Comparison of ENCODE assay signal across 8 cellular contexts in genomic region chr9:12719431-12719830, GRCh38. TPM values are rescaled to one million over a fixed set of nuclear protein-coding genes. Genes with fewer than 3 reads are reported as not detected.
DNase-seq lines count a peak whose midpoint lies in the region; ATAC-seq, FAIRE-seq and TF ChIP-seq lines count a peak whose summit lies in the region.

No MANE protein-coding gene starts in this region.

- H3K9me3 ChIP-seq in astrocyte (ENCODE audit: insufficient read depth, low read depth, low read length), result no peaks in the 10 kb centered on the region
- H3K9me3 ChIP-seq in HepG2 (ENCODE audit: low read length), result no peaks in the 10 kb centered on the region
- no peaks in the 10 kb centered on the region for H3K9me3 ChIP-seq in neuronal stem cell (replicated peaks in 1 of 2; ENCODE audit: control insufficient read depth in 2 of 2, insufficient read depth in 1 of 2, low read depth in 1 of 2, low read length in 2 of 2)

- CTCF ChIA-PET in HepG2 (lab: Yijun Ruan, JAX; ENCODE audit: low intra/inter-chr PET ratio, low total read pairs) (interaction anchor here (1.4 to 2.4 kb wide), 3 partner anchors 100 to 369 kb away, joined by 8 to 12 read pairs (median 9); no protein-coding TSS in a partner anchor), Calu3 (lab: Charles Lee) (interaction anchor here (0.7 to 2.9 kb wide), 4 partner anchors 11 to 395 kb away, joined by 3 to 19 read pairs (median 6); no protein-coding TSS in a partner anchor)

- TF ChIP-seq RAD21 in HepG2 (CRISPR knock-in tag; IDR thresholded peaks at IDR 0.05), result no peak

- 4% methylated on average over 1 of the region's 1 CpG for WGBS in HepG2 (ENCODE audit: low lambda C conversion rate)
- WGBS in neuronal stem cell (ENCODE audit: extremely low coverage in 2 of 2, insufficient read length in 2 of 2, insufficient replicate concordance in 1 of 2), 2 donors, result no CpG with 5 or more reads among the region's 1 CpG

- no peak overlapping the region for H2AK5ac ChIP-seq in neuronal stem cell (ENCODE audit: low read depth, low read length)

- no peak overlapping the region for H2BK5ac ChIP-seq in neuronal stem cell (ENCODE audit: low read length)

- H3K4me3 Mint-ChIP-seq in astrocyte (ENCODE audit: unreplicated experiment), result no peak overlapping the region
- H3K4me3 Mint-ChIP-seq in Calu3 (ENCODE audit: low read depth, unreplicated experiment), result no peak overlapping the region

- POLR2A ChIA-PET in HepG2 (lab: Yijun Ruan, JAX), result interaction anchor here (1.2 kb wide), 1 partner anchor 99 kb away, joined by 3 read pairs; no protein-coding TSS in a partner anchor

- no peak overlapping the region for H2BK120ac ChIP-seq in neuronal stem cell (ENCODE audit: low read depth, low read length)

- no peaks in the 10 kb centered on the region for H3K36me3 Mint-ChIP-seq in astrocyte (ENCODE audit: low read depth, unreplicated experiment)
- H3K36me3 Mint-ChIP-seq in Calu3 (ENCODE audit: insufficient read depth, unreplicated experiment), result peaks cover 5% of the 10 kb centered on the region

- H3K9me3 Mint-ChIP-seq in astrocyte (ENCODE audit: unreplicated experiment) (no peaks in the 10 kb centered on the region), Calu3 (ENCODE audit: low read depth, unreplicated experiment) (no peaks in the 10 kb centered on the region)

- DNase-seq in NCI-H1105 (lab: John Stamatoyannopoulos, UW), result peak; percentile 22
- DNase-seq in astrocyte (ENCODE audit: low read depth), result peak; percentile 42
- DNase-seq in HepG2 (ENCODE audit: low spot score), result peak; percentile 26
- no peak for DNase-seq in activated CD4-positive, alpha-beta T cell treated with anti-CD3 and anti-CD28 coated beads for 48 hours
- no peak for DNase-seq in Calu3
- DNase-seq in neuronal stem cell (ENCODE audit: low spot score), result no peak

- H3K27ac ChIP-seq in C4-2B (no peak overlapping the region), astrocyte (ENCODE audit: low read depth, low read length) (no peak overlapping the region), HepG2 (ENCODE audit: extremely low read length, insufficient read depth, low read length) (no peak overlapping the region), neuronal stem cell (replicated peaks; ENCODE audit: low read length) (no peak overlapping the region)

- no peak overlapping the region for H3K4me2 ChIP-seq in astrocyte (ENCODE audit: low read length)
- H3K4me2 ChIP-seq in HepG2 (ENCODE audit: low read depth, low read length), result no peak overlapping the region
- H3K4me2 ChIP-seq in neuronal stem cell (ENCODE audit: insufficient read depth, low read length, poor library complexity, severe bottlenecking), result no peak overlapping the region

- TF ChIP-seq EP300 in HepG2 (IDR thresholded peaks at IDR 0.05; ENCODE audit: low read depth in 2 of 2, low read length in 2 of 2) (no peak), HepG2 (CRISPR knock-in tag; IDR thresholded peaks at IDR 0.05; ENCODE audit: borderline replicate concordance) (no peak)

- H3K4me1 ChIP-seq in astrocyte (ENCODE audit: insufficient read depth, low read length), result peaks cover 12% of the 10 kb centered on the region
- H3K4me1 ChIP-seq in HepG2 (ENCODE audit: insufficient read depth, low read length), result no peaks in the 10 kb centered on the region
- H3K4me1 ChIP-seq in neuronal stem cell (ENCODE audit: control insufficient read depth in 2 of 2, insufficient read depth in 1 of 2, low read depth in 1 of 2, low read length in 2 of 2), result peaks cover 4 to 5% of the 10 kb centered on the region in 2 donors

- H3K4me1 Mint-ChIP-seq in astrocyte (ENCODE audit: low read depth, unreplicated experiment), result peaks cover 26% of the 10 kb centered on the region
- peaks cover 34% of the 10 kb centered on the region for H3K4me1 Mint-ChIP-seq in Calu3 (ENCODE audit: low read depth, unreplicated experiment)

- H4K8ac ChIP-seq in neuronal stem cell (ENCODE audit: low read depth, low read length), result no peak overlapping the region

- H3K14ac ChIP-seq in neuronal stem cell (ENCODE audit: low read length), result no peak overlapping the region

- H3K79me2 ChIP-seq in astrocyte (ENCODE audit: insufficient read depth, low read length) (no peaks in the 10 kb centered on the region), HepG2 (ENCODE audit: insufficient read depth, low read length) (no peaks in the 10 kb centered on the region)

- H3K27me3 Mint-ChIP-seq in astrocyte (ENCODE audit: low read depth, unreplicated experiment) (no peaks in the 10 kb centered on the region), Calu3 (ENCODE audit: unreplicated experiment) (no peaks in the 10 kb centered on the region)

- no TSS peak for BruUV-seq in HepG2 (replicated peaks; lab: Mats Ljungman, UMichigan)
- no TSS peak for BruUV-seq in Calu3 (replicated peaks; lab: Mats Ljungman, UMichigan)

- H3K4ac ChIP-seq in neuronal stem cell (ENCODE audit: low read length), result no peak overlapping the region

- no peak overlapping the region for H2AFZ ChIP-seq in astrocyte (ENCODE audit: low read depth, low read length)
- H2AFZ ChIP-seq in HepG2 (ENCODE audit: low read length), result no peak overlapping the region
- H2AFZ ChIP-seq in neuronal stem cell (ENCODE audit: low read length), result no peak overlapping the region

- FAIRE-seq in astrocyte (lab: Jason Lieb, UNC), result peak; percentile 70
- FAIRE-seq in HepG2 (lab: Jason Lieb, UNC), result no peak

- H3K27me3 ChIP-seq in astrocyte (ENCODE audit: insufficient read depth, low read length) (no peaks in the 10 kb centered on the region), HepG2 (ENCODE audit: control insufficient read depth in 1 of 2, insufficient read depth in 2 of 2, low read length in 2 of 2) (no peaks in the 10 kb centered on the region), neuronal stem cell (ENCODE audit: control insufficient read depth in 3 of 3, insufficient read depth in 3 of 3, low read depth in 1 of 3, low read length in 3 of 3) (no peaks in the 10 kb centered on the region)

- H3K4me3 ChIP-seq in astrocyte (ENCODE audit: insufficient read depth, low read depth, low read length) (no peak overlapping the region), HepG2 (replicated peaks in 1 of 3; ENCODE audit: insufficient read depth in 1 of 3, low read depth in 2 of 3, low read length in 3 of 3) (no peak overlapping the region), neuronal stem cell (ENCODE audit: low read length in 2 of 2) (no peak overlapping the region)

- no peak for TF ChIP-seq POLR2A in HepG2 (IDR thresholded peaks at IDR 0.05; ENCODE audit: insufficient read depth in 1 of 2, low read depth in 2 of 2, low read length in 2 of 2)

- no peak overlapping the region for H3K18ac ChIP-seq in neuronal stem cell (ENCODE audit: low read length)

- TF ChIP-seq CTCF in C4-2B (conservative IDR thresholded peaks at IDR 0.05) (peak; percentile 80), astrocyte (IDR thresholded peaks at IDR 0.05; ENCODE audit: insufficient read depth, low read depth, low read length) (peak; percentile 66), HepG2 (CRISPR knock-in tag; IDR thresholded peaks at IDR 0.05) (peak; percentile 38), Calu3 (IDR thresholded peaks at IDR 0.05; ENCODE audit: unreplicated experiment) (no peak)

- no peak overlapping the region for H3K23ac ChIP-seq in neuronal stem cell (ENCODE audit: low read depth, low read length, poor library complexity)

- in situ Hi-C loops in HepG2 (cut with HindIII; ENCODE audit: extremely low pct_ligation_motif_present, low pct_unique_long_range_greater_than_20kb), result loop anchor here (10.0 kb wide), 1 partner anchor 375 kb away; no protein-coding TSS in a partner anchor

- intact Hi-C loops in HepG2 (cut with micrococcal nuclease; ENCODE audit: unreplicated experiment) (loop anchor here (1.0 to 5.0 kb wide), 3 partner anchors 166 to 315 kb away; no protein-coding TSS in a partner anchor), Calu3 (cut with micrococcal nuclease; ENCODE audit: unreplicated experiment) (loop anchor here (5.0 to 10.0 kb wide), 4 partner anchors 268 to 695 kb away; no protein-coding TSS in a partner anchor)

- H2BK12ac ChIP-seq in neuronal stem cell (ENCODE audit: low read length), result no peak overlapping the region

- H2BK15ac ChIP-seq in neuronal stem cell (ENCODE audit: low read length), result no peak overlapping the region

- peak; percentile 54; the same call in 2 of the 3 replicates for ATAC-seq in HepG2
- no peak for ATAC-seq in GM18861 (IDR thresholded peaks at IDR 0.05; ENCODE audit: unreplicated experiment)

- H3K36me3 ChIP-seq in astrocyte (ENCODE audit: insufficient read depth, low read length) (no peaks in the 10 kb centered on the region), HepG2 (replicated peaks in 1 of 2; ENCODE audit: control insufficient read depth in 1 of 2, insufficient read depth in 2 of 2, low read length in 2 of 2) (no peaks in the 10 kb centered on the region), neuronal stem cell (replicated peaks in 1 of 2; ENCODE audit: control insufficient read depth in 2 of 2, insufficient read depth in 2 of 2, low read length in 2 of 2) (no peaks in the 10 kb centered on the region)

- H3K9ac ChIP-seq in astrocyte (ENCODE audit: low read length), result no peak overlapping the region
- H3K9ac ChIP-seq in HepG2 (ENCODE audit: insufficient read depth, low read depth, low read length), result no peak overlapping the region
- no peak overlapping the region for H3K9ac ChIP-seq in neuronal stem cell (ENCODE audit: low read depth, low read length, poor library complexity)

- H4K20me1 ChIP-seq in astrocyte (ENCODE audit: insufficient read depth, low read length) (no peaks in the 10 kb centered on the region), HepG2 (ENCODE audit: insufficient read depth, low read length) (no peaks in the 10 kb centered on the region)

- H3K27ac Mint-ChIP-seq in astrocyte (ENCODE audit: unreplicated experiment) (peak overlapping the region; percentile 95), Calu3 (ENCODE audit: unreplicated experiment) (no peak overlapping the region)

- no peak overlapping the region for H4K91ac ChIP-seq in neuronal stem cell (ENCODE audit: low read depth, low read length, poor library complexity)

- H3K79me1 ChIP-seq in neuronal stem cell (ENCODE audit: low read depth, low read length), result no peaks in the 10 kb centered on the region

RNA-seq across cellular contexts. Expression of gene TYRP1, which starts 26.2 kb away (rescaled TPM):
- 0.26 and 0.73 TPM in 2 replicates for total RNA-seq in astrocyte
- total RNA-seq in HepG2 (2016; rRNA removed; fragmentation: Illumina TruSeq; extraction: Trizol), result 0.28 TPM in 1 of 2 replicates, not detected in the other
- total RNA-seq in HepG2 (2016; cell fraction: cytosol; rRNA removed; fragmentation: Illumina TruSeq; extraction: Trizol; ENCODE audit: low read depth), result not detected in 2 replicates
- total RNA-seq in HepG2 (2016; cell fraction: insoluble cytoplasmic fraction; rRNA removed; fragmentation: Illumina TruSeq; extraction: Trizol), result not detected in 2 replicates
- total RNA-seq in HepG2 (2016; cell fraction: membrane; rRNA removed; fragmentation: Illumina TruSeq; extraction: Trizol), result not detected in 2 replicates
- not detected in 2 replicates for total RNA-seq in HepG2 (2016; cell fraction: nucleus; rRNA removed; fragmentation: Illumina TruSeq; extraction: Trizol)
- polyA plus RNA-seq in HepG2 (2011; rRNA removed), result 0.04 TPM in 1 of 2 replicates, not detected in the other
- polyA plus RNA-seq in HepG2 (2011; cell fraction: cytosol; rRNA removed), result not detected in 2 replicates
- polyA plus RNA-seq in HepG2 (2011; cell fraction: nucleus; rRNA removed), result not detected in 2 replicates
- not detected in 2 replicates for polyA plus RNA-seq in HepG2 (2012)
- polyA plus RNA-seq in HepG2 (2016; cell fraction: cytosol; fragmentation: Illumina TruSeq; extraction: Trizol; ENCODE audit: low read depth), result 0.06 TPM in 1 of 2 replicates, not detected in the other
- not detected in 2 replicates for polyA plus RNA-seq in HepG2 (2016; cell fraction: insoluble cytoplasmic fraction; fragmentation: Illumina TruSeq; extraction: Trizol; ENCODE audit: low read depth)
- polyA plus RNA-seq in HepG2 (2016; cell fraction: membrane; fragmentation: Illumina TruSeq; extraction: Trizol; ENCODE audit: low read depth), result not detected in 2 replicates
- not detected in 2 replicates for polyA plus RNA-seq in HepG2 (2016; cell fraction: nucleus; fragmentation: Illumina TruSeq; extraction: Trizol; ENCODE audit: insufficient read depth, low read depth)
- 0.14 TPM in 1 of 2 replicates, not detected in the other for polyA minus RNA-seq in HepG2 (2011; rRNA and poly(A)+ RNA removed; ENCODE audit: low replicate concordance)
- polyA minus RNA-seq in HepG2 (2011; cell fraction: cytosol; rRNA and poly(A)+ RNA removed), result not detected in 2 replicates
- not detected in 2 replicates for polyA minus RNA-seq in HepG2 (2011; cell fraction: nucleus; rRNA and poly(A)+ RNA removed)
- not detected in 2 replicates for total RNA-seq in Calu3 (2022)
- polyA plus RNA-seq in neuronal stem cell (2013, experiment 1 of 2), result 0.08 TPM
- polyA plus RNA-seq in neuronal stem cell (2013, experiment 2 of 2), result 0.06 TPM

RNA-seq across cellular contexts. Expression of gene LURAP1L, which starts 55.4 kb away (rescaled TPM):
- total RNA-seq in astrocyte (9.0 and 13.3 TPM in 2 replicates), HepG2 (2016; rRNA removed; fragmentation: Illumina TruSeq; extraction: Trizol) (6.5 and 6.7 TPM in 2 replicates), Calu3 (2022) (48.7 and 52.7 TPM in 2 replicates)
- total RNA-seq in HepG2 (2016; cell fraction: cytosol; rRNA removed; fragmentation: Illumina TruSeq; extraction: Trizol; ENCODE audit: low read depth), result 1.7 and 2.1 TPM in 2 replicates
- total RNA-seq in HepG2 (2016; cell fraction: insoluble cytoplasmic fraction; rRNA removed; fragmentation: Illumina TruSeq; extraction: Trizol), result 6.2 and 7.1 TPM in 2 replicates
- total RNA-seq in HepG2 (2016; cell fraction: membrane; rRNA removed; fragmentation: Illumina TruSeq; extraction: Trizol), result 4.6 and 5.0 TPM in 2 replicates
- 10.9 and 12.5 TPM in 2 replicates for total RNA-seq in HepG2 (2016; cell fraction: nucleus; rRNA removed; fragmentation: Illumina TruSeq; extraction: Trizol)
- 16.6 and 20.6 TPM in 2 replicates for polyA plus RNA-seq in HepG2 (2011; rRNA removed)
- 13.0 and 19.1 TPM in 2 replicates for polyA plus RNA-seq in HepG2 (2011; cell fraction: cytosol; rRNA removed)
- polyA plus RNA-seq in HepG2 (2011; cell fraction: nucleus; rRNA removed), result 15.2 and 19.1 TPM in 2 replicates
- polyA plus RNA-seq in HepG2 (2012), result 18.4 and 22.0 TPM in 2 replicates
- polyA plus RNA-seq in HepG2 (2016; cell fraction: cytosol; fragmentation: Illumina TruSeq; extraction: Trizol; ENCODE audit: low read depth), result 1.7 and 2.0 TPM in 2 replicates
- 8.2 and 9.1 TPM in 2 replicates for polyA plus RNA-seq in HepG2 (2016; cell fraction: insoluble cytoplasmic fraction; fragmentation: Illumina TruSeq; extraction: Trizol; ENCODE audit: low read depth)
- polyA plus RNA-seq in HepG2 (2016; cell fraction: membrane; fragmentation: Illumina TruSeq; extraction: Trizol; ENCODE audit: low read depth), result 3.9 and 4.5 TPM in 2 replicates
- polyA plus RNA-seq in HepG2 (2016; cell fraction: nucleus; fragmentation: Illumina TruSeq; extraction: Trizol; ENCODE audit: insufficient read depth, low read depth), result 9.3 and 12.2 TPM in 2 replicates
- 9.5 and 19.8 TPM in 2 replicates for polyA minus RNA-seq in HepG2 (2011; rRNA and poly(A)+ RNA removed; ENCODE audit: low replicate concordance)
- 10.3 TPM in 2 replicates for polyA minus RNA-seq in HepG2 (2011; cell fraction: cytosol; rRNA and poly(A)+ RNA removed)
- 44.4 and 63.9 TPM in 2 replicates for polyA minus RNA-seq in HepG2 (2011; cell fraction: nucleus; rRNA and poly(A)+ RNA removed)
- polyA plus RNA-seq in neuronal stem cell (2013, experiment 1 of 2), result 1.3 TPM
- polyA plus RNA-seq in neuronal stem cell (2013, experiment 2 of 2), result 1.0 TPM

Comparison
In these comparisons a context has a peak if more than half of its experiments do, and no peak if none do; other contexts are left out.
1. DNase-seq: peak in NCI-H1105 (single experiment), astrocyte (single experiment) and HepG2 (single experiment); none in activated CD4-positive, alpha-beta T cell treated with anti-CD3 and anti-CD28 coated beads for 48 hours (single experiment), Calu3 (single experiment) and neuronal stem cell (single experiment).